1 cellular context compared by ENCODE assay signal in the genomic region with DNA sequence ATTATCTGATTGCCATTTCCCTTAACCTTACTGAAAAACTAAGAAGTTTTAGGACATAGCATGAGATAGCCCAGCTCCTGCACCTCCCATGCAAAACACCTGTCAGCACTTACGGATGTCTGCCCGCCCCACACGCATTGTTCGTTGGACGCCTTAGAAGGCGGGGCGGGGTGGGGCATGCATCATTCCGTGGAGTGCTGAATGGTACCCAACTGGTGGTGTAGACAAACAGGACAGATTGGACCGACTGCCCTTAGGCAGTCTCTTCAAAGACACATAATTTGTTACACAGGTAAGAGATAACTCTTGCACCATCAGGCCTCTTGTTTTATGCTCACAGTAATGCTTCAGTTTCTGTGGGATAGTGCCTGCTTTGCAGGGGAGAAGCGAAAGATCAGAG.
TF ChIP-seq lines count a peak whose summit lies in the region.

No MANE protein-coding gene starts in this region.

TF ChIP-seq in IMR-90, 13 proteins besides CTCF, POLR2A, EP300 and RAD21 (continued from another document):
- TF ChIP-seq CHD1 (IDR thresholded peaks at IDR 0.05; ENCODE audit: low read depth, low read length) (no peak), USF2 (IDR thresholded peaks at IDR 0.05; ENCODE audit: low read depth, low read length) (no peak), RCOR1 (IDR thresholded peaks at IDR 0.05; ENCODE audit: insufficient replicate concordance, low read length) (no peak), NFE2L2 (IDR thresholded peaks at IDR 0.05; ENCODE audit: low read depth, low read length) (no peak), MAZ (IDR thresholded peaks at IDR 0.05; ENCODE audit: borderline replicate concordance, low read depth, low read length) (no peak), MXI1 (IDR thresholded peaks at IDR 0.05; ENCODE audit: borderline replicate concordance, low read depth, low read length) (no peak), MAFK (IDR thresholded peaks at IDR 0.05; ENCODE audit: low read depth, low read length) (no peak), BHLHE40 (IDR thresholded peaks at IDR 0.05; ENCODE audit: low read depth, low read length) (no peak), CEBPB (IDR thresholded peaks at IDR 0.05; ENCODE audit: low read depth, low read length) (no peak), FOS (IDR thresholded peaks at IDR 0.05; ENCODE audit: low read depth, low read length) (no peak), SMC3 (IDR thresholded peaks at IDR 0.05; ENCODE audit: low read depth, low read length) (no peak)
- TF ChIP-seq, protein P1, sequence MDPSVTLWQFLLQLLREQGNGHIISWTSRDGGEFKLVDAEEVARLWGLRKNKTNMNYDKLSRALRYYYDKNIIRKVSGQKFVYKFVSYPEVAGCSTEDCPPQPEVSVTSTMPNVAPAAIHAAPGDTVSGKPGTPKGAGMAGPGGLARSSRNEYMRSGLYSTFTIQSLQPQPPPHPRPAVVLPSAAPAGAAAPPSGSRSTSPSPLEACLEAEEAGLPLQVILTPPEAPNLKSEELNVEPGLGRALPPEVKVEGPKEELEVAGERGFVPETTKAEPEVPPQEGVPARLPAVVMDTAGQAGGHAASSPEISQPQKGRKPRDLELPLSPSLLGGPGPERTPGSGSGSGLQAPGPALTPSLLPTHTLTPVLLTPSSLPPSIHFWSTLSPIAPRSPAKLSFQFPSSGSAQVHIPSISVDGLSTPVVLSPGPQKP (IDR thresholded peaks at IDR 0.05; ENCODE audit: borderline replicate concordance, low read depth, low read length): no peak
TF ChIP-seq in IMR-90: peak in this region for 0.
